ENCODE assay signal across 1 cellular context in genomic region chr5:127053551-127053950, GRCh38. TPM values are rescaled to one million over a fixed set of nuclear protein-coding genes. Genes with fewer than 3 reads are reported as not detected.
"Had no signal": no experiment of that assay in that cellular context is flagged by ENCODE, and none has a peak within 500 bp of the region (broad histone marks: within the 10 kb centered on the region; RNA-seq: fewer than 3 reads in every experiment).

No MANE protein-coding gene starts in this region.

RNA-seq across cellular contexts. Expression of gene C5orf63, which starts 19.8 kb away (rescaled TPM):
- total RNA-seq: ascending aorta had no signal
